ENCODE assay signal across 14 cellular contexts in genomic region chr10:103834436-103835095, GRCh38. TPM values are rescaled to one million over a fixed set of nuclear protein-coding genes. Genes with fewer than 3 reads are reported as not detected.
DNase-seq lines count a peak whose midpoint lies in the region; ATAC-seq and TF ChIP-seq lines count a peak whose summit lies in the region.
"Had no signal": no experiment of that assay in that cellular context is flagged by ENCODE, and none has a peak within 500 bp of the region (broad histone marks: within the 10 kb centered on the region; RNA-seq: fewer than 3 reads in every experiment).

No MANE protein-coding gene starts in this region.

- DNase-seq in Peyer's patch (no peak), heart right ventricle (no peak), C1 segment of cervical spinal cord (lab: John Stamatoyannopoulos, UW) (no peak), NOMO-1 (lab: John Stamatoyannopoulos, UW; ENCODE audit: unreplicated experiment in 2 of 2) (no peak)
- no peak for DNase-seq in NK-92 treated with Interleukin-12 subunit alpha and Interleukin-12 subunit beta, amount 100 ng/mL, for 24 hours (lab: John Stamatoyannopoulos, UW)
- DNase-seq: activated CD4-positive, alpha-beta T cell treated with anti-CD3 and anti-CD28 coated beads, Interleukin-2, amount 10 ng/mL, durations not matched to agents 7 days and 5 days; amniotic stem cell; NCI-H1105 treated with DMSO at 0.1 percent for 48 hours; NCI-H524 treated with DMSO at 0.1 percent for 48 hours had no signal

- TF ChIP-seq CTCF in Peyer's patch (IDR thresholded peaks at IDR 0.05), result no peak
- TF ChIP-seq CTCF in heart right ventricle (IDR thresholded peaks at IDR 0.05), result no peak

- H3K9me3 ChIP-seq in Peyer's patch (no peaks in the 10 kb centered on the region), heart right ventricle (peaks cover 0 to 9% (median 0%) of the 10 kb centered on the region in 11 donors), muscle layer of duodenum (ENCODE audit: control insufficient read depth in 1 of 2, low read length in 2 of 2) (no peaks in the 10 kb centered on the region), thymus (ENCODE audit: control insufficient read depth) (no peaks in the 10 kb centered on the region)
- H3K9me3 ChIP-seq: BE2C had no signal

- TF ChIP-seq POLR2A in Peyer's patch (IDR thresholded peaks at IDR 0.05), result no peak

- peaks cover 0 to 62% (median 7%) of the 10 kb centered on the region in 4 donors for H3K4me1 ChIP-seq in Peyer's patch
- peaks cover 17 to 79% (median 70%) of the 10 kb centered on the region in 9 donors for H3K4me1 ChIP-seq in heart right ventricle
- H3K4me1 ChIP-seq in muscle layer of duodenum (ENCODE audit: control insufficient read depth in 1 of 2, insufficient read depth in 2 of 2, low read length in 2 of 2), result peaks cover 25 to 27% of the 10 kb centered on the region in 2 donors
- no peaks in the 10 kb centered on the region for H3K4me1 ChIP-seq in thymus (ENCODE audit: control insufficient read depth, insufficient read depth, low read length)
- H3K4me1 ChIP-seq: BE2C had no signal

- ATAC-seq in heart right ventricle, result peak in 6 of 8 donors; percentile 3 to 45 (median 22)
- ATAC-seq in HG03520 (IDR thresholded peaks at IDR 0.05; ENCODE audit: unreplicated experiment), result no peak
- ATAC-seq: Panc1 had no signal

- no peaks in the 10 kb centered on the region for H3K27me3 ChIP-seq in Peyer's patch
- H3K27me3 ChIP-seq in heart right ventricle, result no peaks in the 10 kb centered on the region
- no peaks in the 10 kb centered on the region for H3K27me3 ChIP-seq in muscle layer of duodenum (ENCODE audit: low read depth, low read length)
- H3K27me3 ChIP-seq in thymus (ENCODE audit: control insufficient read depth, insufficient read depth), result no peaks in the 10 kb centered on the region
- H3K27me3 ChIP-seq: BE2C had no signal

- H3K4me3 ChIP-seq in Peyer's patch, result no peak overlapping the region
- no peak overlapping the region for H3K4me3 ChIP-seq in heart right ventricle
- no peak overlapping the region for H3K4me3 ChIP-seq in muscle layer of duodenum (ENCODE audit: low read depth in 1 of 2, low read length in 2 of 2)
- H3K4me3 ChIP-seq in thymus (ENCODE audit: low read length), result no peak overlapping the region

- intact Hi-C loops in heart right ventricle (cut with DNase I), result no loop called here

- H3K27ac ChIP-seq in Peyer's patch (peak overlapping the region in 3 of 4 donors; percentile 61 to 67 (median 64)), heart right ventricle (peak overlapping the region; percentile 10 to 80 (median 66)), muscle layer of duodenum (ENCODE audit: low read length) (peak overlapping the region; percentile 44), thymus (ENCODE audit: low read depth) (peak overlapping the region; percentile 48)

- no peaks in the 10 kb centered on the region for H3K36me3 ChIP-seq in Peyer's patch
- H3K36me3 ChIP-seq in heart right ventricle, result no peaks in the 10 kb centered on the region
- H3K36me3 ChIP-seq in muscle layer of duodenum (ENCODE audit: control insufficient read depth in 1 of 2, insufficient read depth in 2 of 2, low read length in 2 of 2), result no peaks in the 10 kb centered on the region
- H3K36me3 ChIP-seq in thymus (ENCODE audit: control insufficient read depth, insufficient read depth), result no peaks in the 10 kb centered on the region
- H3K36me3 ChIP-seq: BE2C had no signal

- WGBS in heart right ventricle, 2 donors, result 41 to 45% methylated on average over 5 of the region's 5 CpGs
- WGBS in thymus, result 75% methylated on average over 5 of the region's 5 CpGs

RNA-seq across cellular contexts. Expression of gene SH3PXD2A, which starts 20.8 kb away (rescaled TPM):
- total RNA-seq in Peyer's patch (10 to 100 TPM; 12.1 to 68.5 (median 21.7) TPM), heart right ventricle (10 to 100 TPM; 30.6 to 44.9 (median 36.0) TPM)
- polyA plus RNA-seq in heart right ventricle (10 to 100 TPM in 1 of 2 donors, 1 to 10 TPM in 1; 6.9 to 14.2 TPM), thymus (9.5 TPM)
